2 cellular contexts compared by ENCODE assay signal in genomic region chr10:132580617-132581016, GRCh38.
TF ChIP-seq lines count a peak whose summit lies in the region.

No MANE protein-coding gene starts in this region.

TF ChIP-seq in K562, 482 proteins besides CTCF, POLR2A, EP300 and RAD21:
- TF ChIP-seq KAT7 (CRISPR knock-in tag; IDR thresholded peaks at IDR 0.05; ENCODE audit: borderline replicate concordance) (no peak), ZNF316 (IDR thresholded peaks at IDR 0.05) (peak; percentile 91), MAFF (IDR thresholded peaks at IDR 0.05; ENCODE audit: low read length) (peak; percentile 93), TRIM24 (IDR thresholded peaks at IDR 0.05) (no peak), SIRT6 (IDR thresholded peaks at IDR 0.05; ENCODE audit: low read depth, low read length) (no peak), MAFK (IDR thresholded peaks at IDR 0.05; ENCODE audit: low read length) (peak; percentile 96), SIX5 (IDR thresholded peaks at IDR 0.05; ENCODE audit: borderline replicate concordance in 1 of 2, insufficient read depth in 1 of 2, low read depth in 1 of 2, low read length in 2 of 2) (no peak), ZNF311 (CRISPR knock-in tag; IDR thresholded peaks at IDR 0.05) (no peak), ZNF232 (CRISPR knock-in tag; IDR thresholded peaks at IDR 0.05) (no peak), MAFG (tag; conservative IDR thresholded peaks at IDR 0.05) (peak; percentile 69), FOXJ3 (CRISPR knock-in tag; IDR thresholded peaks at IDR 0.05) (no peak), NFXL1 (CRISPR knock-in tag; IDR thresholded peaks at IDR 0.05) (no peak), ZNF175 (CRISPR knock-in tag; IDR thresholded peaks at IDR 0.05; ENCODE audit: low read depth) (no peak), L3MBTL2 (IDR thresholded peaks at IDR 0.05) (no peak), LCOR (CRISPR knock-in tag; IDR thresholded peaks at IDR 0.05) (no peak), RBM15 (IDR thresholded peaks at IDR 0.05; ENCODE audit: insufficient read depth, low read length) (no peak), NFIC (IDR thresholded peaks at IDR 0.05) (no peak), C11orf30 (IDR thresholded peaks at IDR 0.05; ENCODE audit: low read depth) (peak; percentile 81), YY1 (IDR thresholded peaks at IDR 0.05; ENCODE audit: borderline replicate concordance in 1 of 3, control insufficient read depth in 1 of 3, extremely low read depth in 1 of 3, insufficient read depth in 3 of 3, insufficient read length in 1 of 3, insufficient replicate concordance in 2 of 3, low read depth in 1 of 3, low read length in 2 of 3) (no peak), SMARCA4 (IDR thresholded peaks at IDR 0.05) (no peak), ZNF436 (CRISPR knock-in tag; IDR thresholded peaks at IDR 0.05) (no peak), ZNF75A (CRISPR knock-in tag; IDR thresholded peaks at IDR 0.05) (no peak), HNRNPLL (IDR thresholded peaks at IDR 0.05; ENCODE audit: low read depth, low read length, poor library complexity, severe bottlenecking) (no peak)

TF ChIP-seq in HepG2, 621 proteins besides CTCF, POLR2A, EP300 and RAD21:
- TF ChIP-seq MAFF (IDR thresholded peaks at IDR 0.05; ENCODE audit: low read depth, low read length) (peak; percentile 99), MAFK (conservative IDR thresholded peaks at IDR 0.05 in 1 of 2, IDR thresholded peaks at IDR 0.05 in 1 of 2; ENCODE audit: low read length in 2 of 2) (peak; percentile 98 to 99), ZNF589 (CRISPR knock-in tag; conservative IDR thresholded peaks at IDR 0.05) (no peak)
